In genomic region chr4:102684605-102685052, GRCh38 we compare ENCODE assay signal across 13 cellular contexts.
DNase-seq lines count a peak whose midpoint lies in the region; ATAC-seq and TF ChIP-seq lines count a peak whose summit lies in the region.
"Had no signal": no experiment of that assay in that cellular context is flagged by ENCODE, and none has a peak within 500 bp of the region (broad histone marks: within the 10 kb centered on the region; RNA-seq: fewer than 3 reads in every experiment).

No MANE protein-coding gene starts in this region.

- peaks cover 43% of the 10 kb centered on the region for H3K4me1 ChIP-seq in foreskin keratinocyte
- H3K4me1 ChIP-seq: neural progenitor cell, transverse colon had no signal

- intact Hi-C loops in sciatic nerve (cut with DNase I) = no loop called here

- DNase-seq in GM12864 (ENCODE audit: low read depth) (peak; percentile 15), RPMI8226 (peak; percentile 4), foreskin keratinocyte (peak; percentile 90 to 93), AG20443 (ENCODE audit: low spot score) (no peak), Kasumi-1 (lab: John Stamatoyannopoulos, UW) (no peak), sciatic nerve (ENCODE audit: low spot score) (no peak)
- no peak for DNase-seq in activated CD4-positive, CD25-positive, alpha-beta regulatory T cell (lab: John Stamatoyannopoulos, UW)
- DNase-seq: NCI-H1930; stimulated activated CD4-positive, alpha-beta T cell treated with anti-CD3 and anti-CD28 coated beads, Interleukin-4, amount 100 ng/mL, for 1 hour; transverse colon had no signal

- no peak overlapping the region for H3K4me3 ChIP-seq in GM12864 (ENCODE audit: low read depth, low read length)
- H3K4me3 ChIP-seq: neural progenitor cell, SK-N-MC, transverse colon had no signal

- no peak for TF ChIP-seq CTCF in GM12864 (IDR thresholded peaks at IDR 0.05; ENCODE audit: low read depth, low read length, missing control alignments)
- no peak for TF ChIP-seq CTCF in foreskin keratinocyte (conservative IDR thresholded peaks at IDR 0.05)

- ATAC-seq in HG02610 (IDR thresholded peaks at IDR 0.05; ENCODE audit: unreplicated experiment) (peak; percentile 46), foreskin keratinocyte (peak; percentile 93), sciatic nerve (no peak)

- H3K27me3 ChIP-seq in foreskin keratinocyte = no peaks in the 10 kb centered on the region
- H3K27me3 ChIP-seq: neural progenitor cell, transverse colon had no signal

- H3K27ac ChIP-seq in foreskin keratinocyte = peak overlapping the region; percentile 97
- H3K27ac ChIP-seq: neural progenitor cell, SK-N-MC, transverse colon had no signal

Comparison
In these comparisons a context has a peak if more than half of its experiments do, and no peak if none do; other contexts are left out.
1. DNase-seq: peak in GM12864 (single experiment), RPMI8226 (single experiment) and foreskin keratinocyte (2 of 2); none in AG20443 (single experiment), Kasumi-1 (0 of 2), activated CD4-positive, CD25-positive, alpha-beta regulatory T cell (0 of 4) and sciatic nerve (single experiment).